ENCODE assay signal across 19 cellular contexts in the genomic region with DNA sequence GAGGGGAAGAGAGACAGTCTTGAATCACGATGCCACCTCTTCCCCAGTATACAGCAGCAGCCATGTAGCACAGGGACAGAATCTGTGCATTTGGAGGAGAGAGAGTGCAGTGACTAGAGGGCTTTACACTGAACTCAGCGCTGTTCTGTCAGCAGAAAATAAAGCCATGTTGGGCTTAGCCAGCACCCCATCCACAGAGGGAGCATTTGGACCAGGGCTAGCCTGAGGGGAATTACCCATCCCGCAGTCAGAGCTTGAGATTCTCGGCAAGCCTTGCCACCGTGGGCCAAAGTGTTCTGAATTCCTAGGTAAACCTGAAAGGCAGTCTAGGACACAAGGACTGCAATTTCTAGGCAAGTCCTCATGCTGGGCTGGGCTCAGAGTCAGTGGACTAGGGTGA.
DNase-seq lines count a peak whose midpoint lies in the region; ATAC-seq, FAIRE-seq and TF ChIP-seq lines count a peak whose summit lies in the region.
"Had no signal": no experiment of that assay in that cellular context is flagged by ENCODE, and none has a peak within 500 bp of the region (broad histone marks: within the 10 kb centered on the region; RNA-seq: fewer than 3 reads in every experiment).

No MANE protein-coding gene starts in this region.

- no peak overlapping the region for H3K27ac Mint-ChIP-seq in activated CD8-positive, alpha-beta memory T cell treated with anti-CD3 and anti-CD28 coated beads, Interleukin-2, amount 10 ng/mL, durations not matched to agents 7 days and 5 days
- H3K27ac Mint-ChIP-seq: B cell; CD4-positive, alpha-beta T cell had no signal

- H3K4me1 Mint-ChIP-seq in activated CD8-positive, alpha-beta memory T cell treated with anti-CD3 and anti-CD28 coated beads, Interleukin-2, amount 10 ng/mL, durations not matched to agents 7 days and 5 days, result no peaks in the 10 kb centered on the region
- H3K4me1 Mint-ChIP-seq: B cell had no signal

- H3K4me3 Mint-ChIP-seq in activated CD8-positive, alpha-beta memory T cell treated with anti-CD3 and anti-CD28 coated beads, Interleukin-2, amount 10 ng/mL, durations not matched to agents 7 days and 5 days, result no peak overlapping the region
- H3K4me3 Mint-ChIP-seq: B cell; CD4-positive, alpha-beta T cell had no signal

- H3K27me3 ChIP-seq in Karpas-422 (ENCODE audit: low read length) (no peaks in the 10 kb centered on the region), keratinocyte (ENCODE audit: control insufficient read depth, extremely low read depth, insufficient read depth, low read length) (no peaks in the 10 kb centered on the region)

- H3K27ac ChIP-seq in Karpas-422 (ENCODE audit: low read length), result no peak overlapping the region
- no peak overlapping the region for H3K27ac ChIP-seq in keratinocyte (ENCODE audit: control insufficient read depth, insufficient read depth, low read length)
- H3K27ac ChIP-seq: GM23248 had no signal

- H3K4me3 ChIP-seq in Karpas-422 (ENCODE audit: low read length) (no peak overlapping the region), keratinocyte (ENCODE audit: control insufficient read depth in 2 of 3, extremely low read depth in 1 of 3, insufficient read depth in 2 of 3, low read depth in 1 of 3, low read length in 3 of 3) (no peak overlapping the region)
- H3K4me3 ChIP-seq: GM23248, HAP-1 had no signal

- no peak for TF ChIP-seq CTCF in keratinocyte (optimal IDR thresholded peaks at IDR 0.05 in 1 of 3, IDR thresholded peaks at IDR 0.05 in 1 of 3, conservative IDR thresholded peaks at IDR 0.05 in 1 of 3; ENCODE audit: extremely low read depth in 1 of 3, insufficient read depth in 2 of 3, low read length in 3 of 3)

- H4K20me1 ChIP-seq in Karpas-422 (ENCODE audit: insufficient read depth, low read depth, low read length) (no peaks in the 10 kb centered on the region), keratinocyte (ENCODE audit: control insufficient read depth, extremely low read depth, insufficient read depth, low read length) (no peaks in the 10 kb centered on the region)

- no peaks in the 10 kb centered on the region for H3K9me2 ChIP-seq in Karpas-422 (replicated peaks; ENCODE audit: insufficient read depth, low read length)

- CTCF ChIA-PET in activated CD8-positive, alpha-beta memory T cell treated with anti-CD3 and anti-CD28 coated beads, Interleukin-2, amount 10 ng/mL, durations not matched to agents 7 days and 5 days (lab: Charles Lee), result no interaction called here

- dilution Hi-C loops in keratinocyte (cut with MboI; ENCODE audit: extremely low pct_ligation_motif_present, low sequenced_read_pairs), result no loop called here

- no peaks in the 10 kb centered on the region for H3K36me3 Mint-ChIP-seq in activated CD8-positive, alpha-beta memory T cell treated with anti-CD3 and anti-CD28 coated beads, Interleukin-2, amount 10 ng/mL, durations not matched to agents 7 days and 5 days

- H3K4me1 ChIP-seq in Karpas-422 (ENCODE audit: low read length), result peaks cover 36% of the 10 kb centered on the region
- H3K4me1 ChIP-seq in keratinocyte (ENCODE audit: control insufficient read depth, extremely low read depth, insufficient read depth, low read length), result peaks cover 14% of the 10 kb centered on the region
- H3K4me1 ChIP-seq: HAP-1 had no signal

- H3K27me3 Mint-ChIP-seq in activated CD8-positive, alpha-beta memory T cell treated with anti-CD3 and anti-CD28 coated beads, Interleukin-2, amount 10 ng/mL, durations not matched to agents 7 days and 5 days, result no peaks in the 10 kb centered on the region
- H3K27me3 Mint-ChIP-seq: B cell had no signal

- H3K36me3 ChIP-seq in Karpas-422 (ENCODE audit: insufficient read depth, low read length) (no peaks in the 10 kb centered on the region), keratinocyte (ENCODE audit: control insufficient read depth in 2 of 2, extremely low read depth in 1 of 2, insufficient read depth in 2 of 2, low read length in 2 of 2) (no peaks in the 10 kb centered on the region)
- H3K36me3 ChIP-seq: HAP-1 had no signal

- no peaks in the 10 kb centered on the region for H3K9me3 ChIP-seq in Karpas-422 (ENCODE audit: low read length)
- H3K9me3 ChIP-seq in keratinocyte (ENCODE audit: control insufficient read depth, low read depth, low read length), result no peaks in the 10 kb centered on the region
- H3K9me3 ChIP-seq: HAP-1 had no signal

- H3K79me2 ChIP-seq in Karpas-422 (ENCODE audit: low read length) (no peaks in the 10 kb centered on the region), keratinocyte (ENCODE audit: control insufficient read depth, insufficient read depth, low read length) (no peaks in the 10 kb centered on the region)

- no peak for ATAC-seq in activated CD8-positive, alpha-beta memory T cell treated with anti-CD3 and anti-CD28 coated beads, Interleukin-2, amount 10 ng/mL, durations not matched to agents 7 days and 5 days
- ATAC-seq in GM21723 (IDR thresholded peaks at IDR 0.05; ENCODE audit: unreplicated experiment), result no peak

- H3K9ac ChIP-seq in Karpas-422 (ENCODE audit: low read length) (no peak overlapping the region), keratinocyte (ENCODE audit: control insufficient read depth, extremely low read depth, insufficient read depth, low read length) (no peak overlapping the region)
- H3K9ac ChIP-seq: GM23248 had no signal

- peak overlapping the region; percentile 55; the same call in 1 of the 2 replicates for H2AFZ ChIP-seq in Karpas-422 (ENCODE audit: low read length)
- H2AFZ ChIP-seq in keratinocyte (ENCODE audit: control insufficient read depth, low read length), result no peak overlapping the region
- H2AFZ ChIP-seq: GM23248 had no signal

- H3K4me2 ChIP-seq in Karpas-422 (ENCODE audit: low read depth, low read length, poor library complexity, severe bottlenecking) (no peak overlapping the region), keratinocyte (ENCODE audit: control insufficient read depth, extremely low read depth, insufficient read depth, low read depth, low read length) (no peak overlapping the region)

- peak; percentile 5 for FAIRE-seq in keratinocyte (lab: Jason Lieb, UNC)
- FAIRE-seq: A204.1, GM18507 had no signal

- no peaks in the 10 kb centered on the region for H3K9me1 ChIP-seq in keratinocyte (ENCODE audit: control insufficient read depth, extremely low read depth, insufficient read depth, low read length)

- DNase-seq in Karpas-422 (no peak), ecto neural progenitor cell (ENCODE audit: low spot score) (peak; percentile 46), keratinocyte (ENCODE audit: low read depth, low spot score) (no peak), ureter (ENCODE audit: low spot score) (no peak), mesenteric fat pad (ENCODE audit: low spot score) (no peak)
- no peak for DNase-seq in activated CD8-positive, alpha-beta memory T cell treated with anti-CD3 and anti-CD28 coated beads, Interleukin-2, amount 10 ng/mL, durations not matched to agents 7 days and 5 days
- DNase-seq: Calu3; CD4-positive, alpha-beta T cell; DMS 273 treated with DMSO at 0.1 percent for 48 hours; DMS79 treated with DMSO at 0.1 percent for 48 hours; EL; GF-D8; GM23248; IMR-90 had no signal

- H3K9me3 Mint-ChIP-seq in activated CD8-positive, alpha-beta memory T cell treated with anti-CD3 and anti-CD28 coated beads, Interleukin-2, amount 10 ng/mL, durations not matched to agents 7 days and 5 days (ENCODE audit: low read depth), result no peaks in the 10 kb centered on the region
- H3K9me3 Mint-ChIP-seq: CD4-positive, alpha-beta T cell had no signal
